19 cellular contexts compared by ENCODE assay signal in the genomic region with DNA sequence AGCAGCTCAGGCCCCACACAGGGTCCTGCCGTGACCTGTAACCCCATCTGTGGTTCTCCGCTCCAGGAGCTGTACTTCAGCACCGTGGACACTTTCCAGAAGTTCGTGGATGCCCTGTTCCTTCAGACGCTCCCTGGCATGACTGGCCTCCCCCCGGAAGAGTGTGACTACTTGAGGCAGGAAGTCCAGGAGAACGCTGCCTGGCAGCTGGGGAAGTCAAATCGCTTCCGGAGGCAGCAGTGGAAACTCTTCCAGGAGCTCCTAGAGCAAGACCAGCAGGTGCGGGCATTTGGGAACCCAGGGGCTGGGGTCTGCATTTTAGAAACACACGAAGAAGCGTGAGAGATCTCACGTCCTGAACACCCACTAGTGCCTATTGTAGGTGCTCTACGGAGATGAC.
DNase-seq lines count a peak whose midpoint lies in the region; ATAC-seq and TF ChIP-seq lines count a peak whose summit lies in the region.
"Had no signal": no experiment of that assay in that cellular context is flagged by ENCODE, and none has a peak within 500 bp of the region (broad histone marks: within the 10 kb centered on the region; RNA-seq: fewer than 3 reads in every experiment).

No MANE protein-coding gene starts in this region.

- H3K36me3 Mint-ChIP-seq in activated naive CD8-positive, alpha-beta T cell treated with anti-CD3 and anti-CD28 coated beads for 36 hours: no peaks in the 10 kb centered on the region
- H3K36me3 Mint-ChIP-seq in activated naive CD8-positive, alpha-beta T cell treated with anti-CD3 and anti-CD28 coated beads, Interleukin-2, amount 50 U/mL, for 24 hours (ENCODE audit: low read depth): no peaks in the 10 kb centered on the region
- H3K36me3 Mint-ChIP-seq in endothelial cell (ENCODE audit: low read depth, unreplicated experiment): peaks cover 39% of the 10 kb centered on the region
- H3K36me3 Mint-ChIP-seq in osteocyte (ENCODE audit: unreplicated experiment): peaks cover 39% of the 10 kb centered on the region
- H3K36me3 Mint-ChIP-seq: CD4-positive, CD25-positive, alpha-beta regulatory T cell had no signal

- H3K4me1 ChIP-seq in upper lobe of right lung (no peaks in the 10 kb centered on the region), testis (peaks cover 7% of the 10 kb centered on the region)
- H3K4me1 ChIP-seq: BLaER1, Peyer's patch had no signal

- H3K9me3 ChIP-seq in upper lobe of right lung: no peaks in the 10 kb centered on the region
- no peaks in the 10 kb centered on the region for H3K9me3 ChIP-seq in testis
- H3K9me3 ChIP-seq: BLaER1, Peyer's patch had no signal

- TF ChIP-seq POLR2A in testis (IDR thresholded peaks at IDR 0.05): no peak

- H3K4me3 Mint-ChIP-seq in activated naive CD8-positive, alpha-beta T cell treated with anti-CD3 and anti-CD28 coated beads for 36 hours: no peak overlapping the region
- H3K4me3 Mint-ChIP-seq in activated naive CD8-positive, alpha-beta T cell treated with anti-CD3 and anti-CD28 coated beads, Interleukin-2, amount 50 U/mL, for 24 hours: no peak overlapping the region
- H3K4me3 Mint-ChIP-seq in endothelial cell (ENCODE audit: unreplicated experiment): peak overlapping the region; percentile 31
- H3K4me3 Mint-ChIP-seq in osteocyte (ENCODE audit: unreplicated experiment): no peak overlapping the region
- H3K4me3 Mint-ChIP-seq: CD4-positive, CD25-positive, alpha-beta regulatory T cell had no signal

- no peak for ATAC-seq in activated naive CD8-positive, alpha-beta T cell treated with anti-CD3 and anti-CD28 coated beads, Interleukin-2, amount 50 U/mL, for 24 hours
- ATAC-seq in upper lobe of right lung: no peak
- ATAC-seq: HepG2 had no signal

- H3K9me3 Mint-ChIP-seq in activated naive CD8-positive, alpha-beta T cell treated with anti-CD3 and anti-CD28 coated beads for 36 hours: no peaks in the 10 kb centered on the region
- H3K9me3 Mint-ChIP-seq in activated naive CD8-positive, alpha-beta T cell treated with anti-CD3 and anti-CD28 coated beads, Interleukin-2, amount 50 U/mL, for 24 hours: no peaks in the 10 kb centered on the region
- H3K9me3 Mint-ChIP-seq in endothelial cell (ENCODE audit: unreplicated experiment): no peaks in the 10 kb centered on the region
- H3K9me3 Mint-ChIP-seq in osteocyte (ENCODE audit: unreplicated experiment): no peaks in the 10 kb centered on the region

- H3K27me3 Mint-ChIP-seq in activated naive CD8-positive, alpha-beta T cell treated with anti-CD3 and anti-CD28 coated beads for 36 hours: no peaks in the 10 kb centered on the region
- H3K27me3 Mint-ChIP-seq in activated naive CD8-positive, alpha-beta T cell treated with anti-CD3 and anti-CD28 coated beads, Interleukin-2, amount 50 U/mL, for 24 hours: no peaks in the 10 kb centered on the region
- H3K27me3 Mint-ChIP-seq in endothelial cell (ENCODE audit: unreplicated experiment): peaks cover 11% of the 10 kb centered on the region
- no peaks in the 10 kb centered on the region for H3K27me3 Mint-ChIP-seq in osteocyte (ENCODE audit: unreplicated experiment)
- H3K27me3 Mint-ChIP-seq: CD4-positive, CD25-positive, alpha-beta regulatory T cell had no signal

- WGBS in testis, 2 donors: 82 to 90% methylated on average over 14 of the region's 14 CpGs

- H3K4me1 Mint-ChIP-seq in activated naive CD8-positive, alpha-beta T cell treated with anti-CD3 and anti-CD28 coated beads for 36 hours: no peaks in the 10 kb centered on the region
- H3K4me1 Mint-ChIP-seq in activated naive CD8-positive, alpha-beta T cell treated with anti-CD3 and anti-CD28 coated beads, Interleukin-2, amount 50 U/mL, for 24 hours: no peaks in the 10 kb centered on the region
- H3K4me1 Mint-ChIP-seq in endothelial cell (ENCODE audit: unreplicated experiment) (peaks cover 18% of the 10 kb centered on the region), osteocyte (ENCODE audit: unreplicated experiment) (peaks cover 3% of the 10 kb centered on the region)
- H3K4me1 Mint-ChIP-seq: CD4-positive, CD25-positive, alpha-beta regulatory T cell had no signal

- H3K27ac Mint-ChIP-seq in activated naive CD8-positive, alpha-beta T cell treated with anti-CD3 and anti-CD28 coated beads for 36 hours: peak overlapping the region; percentile 7
- no peak overlapping the region for H3K27ac Mint-ChIP-seq in activated naive CD8-positive, alpha-beta T cell treated with anti-CD3 and anti-CD28 coated beads, Interleukin-2, amount 50 U/mL, for 24 hours
- H3K27ac Mint-ChIP-seq in endothelial cell (ENCODE audit: unreplicated experiment) (no peak overlapping the region), osteocyte (ENCODE audit: unreplicated experiment) (no peak overlapping the region)
- H3K27ac Mint-ChIP-seq: CD4-positive, CD25-positive, alpha-beta regulatory T cell had no signal

- DNase-seq in activated naive CD8-positive, alpha-beta T cell treated with anti-CD3 and anti-CD28 coated beads for 36 hours: no peak
- no peak for DNase-seq in activated naive CD8-positive, alpha-beta T cell treated with anti-CD3 and anti-CD28 coated beads, Interleukin-2, amount 50 U/mL, for 24 hours
- no peak for DNase-seq in endothelial cell (ENCODE audit: low spot score)
- DNase-seq in osteocyte (ENCODE audit: extremely low spot score, unreplicated experiment): peak; percentile 76
- DNase-seq in upper lobe of right lung: peak; percentile 45
- no peak for DNase-seq in cortex of kidney (lab: John Stamatoyannopoulos, UW)
- DNase-seq in medulla oblongata (ENCODE audit: extremely low spot score): no peak
- DNase-seq in testis: no peak
- DNase-seq: CD4-positive, CD25-positive, alpha-beta regulatory T cell; DMS153; DND-41; Karpas-422; NCI-H1436; NCI-H510A treated with DMSO at 0.1 percent for 48 hours; OCI-M1; Peyer's patch; SIG-M5 had no signal

- H3K27me3 ChIP-seq in upper lobe of right lung (no peaks in the 10 kb centered on the region), testis (no peaks in the 10 kb centered on the region)
- H3K27me3 ChIP-seq: BLaER1, Peyer's patch had no signal

- TF ChIP-seq CTCF in endothelial cell (IDR thresholded peaks at IDR 0.05; ENCODE audit: unreplicated experiment) (no peak), osteocyte (IDR thresholded peaks at IDR 0.05) (no peak), upper lobe of right lung (IDR thresholded peaks at IDR 0.05) (no peak), testis (IDR thresholded peaks at IDR 0.05) (no peak)

- H3K36me3 ChIP-seq in upper lobe of right lung (peaks cover 9% of the 10 kb centered on the region), testis (ENCODE audit: low read depth, missing control alignments) (no peaks in the 10 kb centered on the region)

- intact Hi-C loops in upper lobe of right lung (cut with DNase I): no loop called here
- intact Hi-C loops in testis (cut with DNase I; ENCODE audit: low total_unique reads): no loop called here

- no peak overlapping the region for H3K27ac ChIP-seq in upper lobe of right lung
- H3K27ac ChIP-seq in testis: no peak overlapping the region
- H3K27ac ChIP-seq: BLaER1, Peyer's patch had no signal

- no peak overlapping the region for H3K4me3 ChIP-seq in upper lobe of right lung
- H3K4me3 ChIP-seq in testis: no peak overlapping the region
- H3K4me3 ChIP-seq: BLaER1, Peyer's patch had no signal

Comparison
In these comparisons a context has a peak if more than half of its experiments do, and no peak if none do; other contexts are left out.
1. DNase-seq: peak in osteocyte (single experiment) and upper lobe of right lung (single experiment); none in activated naive CD8-positive, alpha-beta T cell treated with anti-CD3 and anti-CD28 coated beads for 36 hours (single experiment), activated naive CD8-positive, alpha-beta T cell treated with anti-CD3 and anti-CD28 coated beads, Interleukin-2, amount 50 U/mL, for 24 hours (single experiment), endothelial cell (single experiment), cortex of kidney (single experiment), medulla oblongata (single experiment) and testis (single experiment).